Comparison of ENCODE assay signal across 1 cellular context in the genomic region with DNA sequence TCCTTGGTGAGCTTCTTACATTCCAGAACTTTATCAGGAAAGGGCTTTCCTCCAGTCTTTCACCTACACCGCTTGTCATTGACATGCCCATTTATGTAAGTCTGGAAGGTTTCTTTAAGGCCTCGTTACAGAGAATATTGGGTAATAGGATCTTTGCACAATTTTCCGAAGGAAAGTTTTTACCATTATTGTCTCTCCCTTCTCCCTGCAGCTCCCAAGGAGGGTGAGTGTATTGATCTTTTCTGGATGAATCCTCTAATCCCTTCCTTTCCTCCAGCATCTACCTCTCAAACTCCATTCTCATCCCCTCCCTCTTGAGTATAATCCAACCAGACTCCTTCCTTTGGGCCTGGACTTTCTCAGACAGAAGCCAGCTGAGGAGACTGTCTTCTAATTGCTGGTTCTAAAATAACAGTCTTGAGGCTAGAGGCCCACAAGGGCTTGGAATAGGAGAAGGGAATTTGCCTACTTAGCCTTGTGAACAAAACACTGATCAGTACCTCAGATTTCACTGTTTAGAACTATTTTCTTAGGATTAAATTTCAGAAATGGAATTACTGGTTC.
TF ChIP-seq lines count a peak whose summit lies in the region.

No MANE protein-coding gene starts in this region.

TF ChIP-seq in HEK293, 187 proteins besides CTCF, POLR2A, EP300 and RAD21 (continued from another document):
- TF ChIP-seq ZNF707 (tag by site-specific recombination; IDR thresholded peaks at IDR 0.05) (no peak), ZNF350 (tag by site-specific recombination; IDR thresholded peaks at IDR 0.05) (no peak), ZNF16 (tag by site-specific recombination; IDR thresholded peaks at IDR 0.05; ENCODE audit: low read depth) (no peak), OSR2 (tag by site-specific recombination; IDR thresholded peaks at IDR 0.05) (peak; percentile 71; the same call in 1 of the 2 replicates), ZNF843 (tag by site-specific recombination; IDR thresholded peaks at IDR 0.05) (0 out of 2 replicates have a peak, but pooled peaks have one; percentile 37), BCL11A (tag by site-specific recombination; IDR thresholded peaks at IDR 0.05; ENCODE audit: low read depth) (no peak), KLF1 (tag by site-specific recombination; IDR thresholded peaks at IDR 0.05) (no peak), ZNF280C (tag by site-specific recombination; IDR thresholded peaks at IDR 0.05) (no peak), TRIM28 (IDR thresholded peaks at IDR 0.05; ENCODE audit: borderline replicate concordance, low read length) (peak; percentile 23; the same call in 1 of the 2 replicates), ZNF664 (tag by site-specific recombination; IDR thresholded peaks at IDR 0.05) (no peak)
- TF ChIP-seq, protein P1, sequence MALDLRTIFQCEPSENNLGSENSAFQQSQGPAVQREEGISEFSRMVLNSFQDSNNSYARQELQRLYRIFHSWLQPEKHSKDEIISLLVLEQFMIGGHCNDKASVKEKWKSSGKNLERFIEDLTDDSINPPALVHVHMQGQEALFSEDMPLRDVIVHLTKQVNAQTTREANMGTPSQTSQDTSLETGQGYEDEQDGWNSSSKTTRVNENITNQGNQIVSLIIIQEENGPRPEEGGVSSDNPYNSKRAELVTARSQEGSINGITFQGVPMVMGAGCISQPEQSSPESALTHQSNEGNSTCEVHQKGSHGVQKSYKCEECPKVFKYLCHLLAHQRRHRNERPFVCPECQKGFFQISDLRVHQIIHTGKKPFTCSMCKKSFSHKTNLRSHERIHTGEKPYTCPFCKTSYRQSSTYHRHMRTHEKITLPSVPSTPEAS (tag by site-specific recombination; IDR thresholded peaks at IDR 0.05): no peak
